Comparison of ENCODE assay signal across 1 cellular context in the genomic region with DNA sequence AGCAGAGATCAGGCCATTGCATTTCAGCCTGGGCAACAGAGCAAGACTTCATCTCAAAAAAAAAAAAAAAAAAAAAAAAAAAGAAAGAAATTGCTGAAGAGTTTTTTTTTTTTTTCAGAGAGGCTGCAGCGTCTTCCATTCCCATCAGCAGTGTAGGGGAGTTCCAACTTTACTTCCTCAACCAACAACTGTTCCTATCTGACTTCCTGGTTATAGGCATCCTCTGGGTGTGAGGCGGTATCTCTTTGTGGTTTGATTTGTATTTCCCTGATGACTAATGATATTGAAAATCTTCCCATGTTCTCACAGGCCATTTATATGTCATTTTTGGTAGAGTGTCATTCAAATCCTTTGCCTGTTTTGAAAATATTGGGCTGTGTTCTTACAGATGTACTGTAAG.
A peak's percentile ranks its signal among the peaks of the same experiment; 100 is the strongest.
TF ChIP-seq lines count a peak whose summit lies in the region.

No MANE protein-coding gene starts in this region.

TF ChIP-seq in K562, 482 proteins besides CTCF, POLR2A, EP300 and RAD21 (continued from another document):
- TF ChIP-seq, protein P1, sequence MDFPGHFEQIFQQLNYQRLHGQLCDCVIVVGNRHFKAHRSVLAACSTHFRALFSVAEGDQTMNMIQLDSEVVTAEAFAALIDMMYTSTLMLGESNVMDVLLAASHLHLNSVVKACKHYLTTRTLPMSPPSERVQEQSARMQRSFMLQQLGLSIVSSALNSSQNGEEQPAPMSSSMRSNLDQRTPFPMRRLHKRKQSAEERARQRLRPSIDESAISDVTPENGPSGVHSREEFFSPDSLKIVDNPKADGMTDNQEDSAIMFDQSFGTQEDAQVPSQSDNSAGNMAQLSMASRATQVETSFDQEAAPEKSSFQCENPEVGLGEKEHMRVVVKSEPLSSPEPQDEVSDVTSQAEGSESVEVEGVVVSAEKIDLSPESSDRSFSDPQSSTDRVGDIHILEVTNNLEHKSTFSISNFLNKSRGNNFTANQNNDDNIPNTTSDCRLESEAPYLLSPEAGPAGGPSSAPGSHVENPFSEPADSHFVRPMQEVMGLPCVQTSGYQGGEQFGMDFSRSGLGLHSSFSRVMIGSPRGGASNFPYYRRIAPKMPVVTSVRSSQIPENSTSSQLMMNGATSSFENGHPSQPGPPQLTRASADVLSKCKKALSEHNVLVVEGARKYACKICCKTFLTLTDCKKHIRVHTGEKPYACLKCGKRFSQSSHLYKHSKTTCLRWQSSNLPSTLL (IDR thresholded peaks at IDR 0.05), result no peak
- TF ChIP-seq NR2C1 (IDR thresholded peaks at IDR 0.05) (no peak), NR2C1 (tag; IDR thresholded peaks at IDR 0.05) (no peak), RCOR1 (IDR thresholded peaks at IDR 0.05; ENCODE audit: borderline replicate concordance in 1 of 2, low read depth in 2 of 2, low read length in 2 of 2) (peak in 1 of 2 experiments; percentile 57; a peak in 1 of 4 replicates), MED1 (CRISPR knock-in tag; IDR thresholded peaks at IDR 0.05; ENCODE audit: borderline replicate concordance) (no peak), ELF1 (tag; IDR thresholded peaks at IDR 0.05) (peak; percentile 83), SMARCB1 (IDR thresholded peaks at IDR 0.05; ENCODE audit: insufficient read length, low read depth) (no peak), MTA1 (IDR thresholded peaks at IDR 0.05; ENCODE audit: borderline replicate concordance) (no peak), NR2F6 (CRISPR knock-in tag; IDR thresholded peaks at IDR 0.05) (no peak), NCOA4 (IDR thresholded peaks at IDR 0.05; ENCODE audit: partially characterized antibody) (no peak), L3MBTL2 (IDR thresholded peaks at IDR 0.05) (no peak), MAFK (IDR thresholded peaks at IDR 0.05; ENCODE audit: low read length) (no peak), TCF7 (IDR thresholded peaks at IDR 0.05; ENCODE audit: borderline replicate concordance) (no peak), BRF1 (IDR thresholded peaks at IDR 0.05; ENCODE audit: borderline replicate concordance, extremely low read depth, insufficient read length) (no peak), ZNF316 (IDR thresholded peaks at IDR 0.05) (no peak), ARID1B (IDR thresholded peaks at IDR 0.05) (no peak), SMARCA4 (IDR thresholded peaks at IDR 0.05) (0 out of 2 replicates have a peak, but pooled peaks have one; percentile 25), FOSL1 (tag; conservative IDR thresholded peaks at IDR 0.05) (peak; percentile 69), JUND (IDR thresholded peaks at IDR 0.05; ENCODE audit: borderline replicate concordance, low read depth, low read length) (peak; percentile 65; the same call in 1 of the 2 replicates), JUND (tag; IDR thresholded peaks at IDR 0.05; ENCODE audit: borderline replicate concordance, low read depth, low read length) (no peak), CBFA2T2 (conservative IDR thresholded peaks at IDR 0.05) (no peak), ARID2 (IDR thresholded peaks at IDR 0.05) (no peak), NFYB (IDR thresholded peaks at IDR 0.05; ENCODE audit: extremely low read depth, insufficient read length) (no peak), FOXJ3 (CRISPR knock-in tag; IDR thresholded peaks at IDR 0.05) (no peak), JUN (IDR thresholded peaks at IDR 0.05; ENCODE audit: borderline replicate concordance, low read depth, low read length) (0 out of 2 replicates have a peak, but pooled peaks have one; percentile 19), JUN (CRISPR knock-in tag; IDR thresholded peaks at IDR 0.05; ENCODE audit: borderline replicate concordance) (no peak), SMAD2 (IDR thresholded peaks at IDR 0.05; ENCODE audit: low read depth, low read length) (no peak), ZNF445 (CRISPR knock-in tag; IDR thresholded peaks at IDR 0.05; ENCODE audit: low read depth) (no peak), ETV6 (IDR thresholded peaks at IDR 0.05; ENCODE audit: borderline replicate concordance in 1 of 2, low read depth in 2 of 2, low read length in 1 of 2) (peak; percentile 79 to 96), ETV6 (CRISPR knock-in tag; IDR thresholded peaks at IDR 0.05; ENCODE audit: borderline replicate concordance) (no peak)
- TF ChIP-seq, protein P2, sequence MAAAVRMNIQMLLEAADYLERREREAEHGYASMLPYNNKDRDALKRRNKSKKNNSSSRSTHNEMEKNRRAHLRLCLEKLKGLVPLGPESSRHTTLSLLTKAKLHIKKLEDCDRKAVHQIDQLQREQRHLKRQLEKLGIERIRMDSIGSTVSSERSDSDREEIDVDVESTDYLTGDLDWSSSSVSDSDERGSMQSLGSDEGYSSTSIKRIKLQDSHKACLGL (CRISPR knock-in tag; IDR thresholded peaks at IDR 0.05; ENCODE audit: borderline replicate concordance, poor library complexity, severe bottlenecking), result no peak
- TF ChIP-seq, protein P3, sequence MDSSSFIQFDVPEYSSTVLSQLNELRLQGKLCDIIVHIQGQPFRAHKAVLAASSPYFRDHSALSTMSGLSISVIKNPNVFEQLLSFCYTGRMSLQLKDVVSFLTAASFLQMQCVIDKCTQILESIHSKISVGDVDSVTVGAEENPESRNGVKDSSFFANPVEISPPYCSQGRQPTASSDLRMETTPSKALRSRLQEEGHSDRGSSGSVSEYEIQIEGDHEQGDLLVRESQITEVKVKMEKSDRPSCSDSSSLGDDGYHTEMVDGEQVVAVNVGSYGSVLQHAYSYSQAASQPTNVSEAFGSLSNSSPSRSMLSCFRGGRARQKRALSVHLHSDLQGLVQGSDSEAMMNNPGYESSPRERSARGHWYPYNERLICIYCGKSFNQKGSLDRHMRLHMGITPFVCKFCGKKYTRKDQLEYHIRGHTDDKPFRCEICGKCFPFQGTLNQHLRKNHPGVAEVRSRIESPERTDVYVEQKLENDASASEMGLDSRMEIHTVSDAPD (CRISPR knock-in tag; IDR thresholded peaks at IDR 0.05), result no peak
- TF ChIP-seq, protein P4, sequence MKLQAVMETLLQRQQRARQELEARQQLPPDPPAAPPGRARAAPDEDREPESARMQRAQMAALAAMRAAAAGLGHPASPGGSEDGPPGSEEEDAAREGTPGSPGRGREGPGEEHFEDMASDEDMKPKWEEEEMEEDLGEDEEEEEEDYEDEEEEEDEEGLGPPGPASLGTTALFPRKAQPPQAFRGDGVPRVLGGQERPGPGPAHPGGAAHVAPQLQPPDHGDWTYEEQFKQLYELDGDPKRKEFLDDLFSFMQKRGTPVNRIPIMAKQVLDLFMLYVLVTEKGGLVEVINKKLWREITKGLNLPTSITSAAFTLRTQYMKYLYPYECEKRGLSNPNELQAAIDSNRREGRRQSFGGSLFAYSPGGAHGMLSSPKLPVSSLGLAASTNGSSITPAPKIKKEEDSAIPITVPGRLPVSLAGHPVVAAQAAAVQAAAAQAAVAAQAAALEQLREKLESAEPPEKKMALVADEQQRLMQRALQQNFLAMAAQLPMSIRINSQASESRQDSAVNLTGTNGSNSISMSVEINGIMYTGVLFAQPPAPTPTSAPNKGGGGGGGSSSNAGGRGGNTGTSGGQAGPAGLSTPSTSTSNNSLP (IDR thresholded peaks at IDR 0.05; ENCODE audit: borderline replicate concordance, low read depth, low read length), result peak; percentile 90; the same call in 1 of the 2 replicates
- TF ChIP-seq, protein P5, sequence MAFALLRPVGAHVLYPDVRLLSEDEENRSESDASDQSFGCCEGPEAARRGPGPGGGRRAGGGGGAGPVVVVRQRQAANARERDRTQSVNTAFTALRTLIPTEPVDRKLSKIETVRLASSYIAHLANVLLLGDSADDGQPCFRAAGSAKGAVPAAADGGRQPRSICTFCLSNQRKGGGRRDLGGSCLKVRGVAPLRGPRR (CRISPR knock-in tag; IDR thresholded peaks at IDR 0.05), result no peak
- TF ChIP-seq, protein P6, sequence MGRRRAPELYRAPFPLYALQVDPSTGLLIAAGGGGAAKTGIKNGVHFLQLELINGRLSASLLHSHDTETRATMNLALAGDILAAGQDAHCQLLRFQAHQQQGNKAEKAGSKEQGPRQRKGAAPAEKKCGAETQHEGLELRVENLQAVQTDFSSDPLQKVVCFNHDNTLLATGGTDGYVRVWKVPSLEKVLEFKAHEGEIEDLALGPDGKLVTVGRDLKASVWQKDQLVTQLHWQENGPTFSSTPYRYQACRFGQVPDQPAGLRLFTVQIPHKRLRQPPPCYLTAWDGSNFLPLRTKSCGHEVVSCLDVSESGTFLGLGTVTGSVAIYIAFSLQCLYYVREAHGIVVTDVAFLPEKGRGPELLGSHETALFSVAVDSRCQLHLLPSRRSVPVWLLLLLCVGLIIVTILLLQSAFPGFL (CRISPR knock-in tag; IDR thresholded peaks at IDR 0.05), result no peak
- TF ChIP-seq, protein P7, sequence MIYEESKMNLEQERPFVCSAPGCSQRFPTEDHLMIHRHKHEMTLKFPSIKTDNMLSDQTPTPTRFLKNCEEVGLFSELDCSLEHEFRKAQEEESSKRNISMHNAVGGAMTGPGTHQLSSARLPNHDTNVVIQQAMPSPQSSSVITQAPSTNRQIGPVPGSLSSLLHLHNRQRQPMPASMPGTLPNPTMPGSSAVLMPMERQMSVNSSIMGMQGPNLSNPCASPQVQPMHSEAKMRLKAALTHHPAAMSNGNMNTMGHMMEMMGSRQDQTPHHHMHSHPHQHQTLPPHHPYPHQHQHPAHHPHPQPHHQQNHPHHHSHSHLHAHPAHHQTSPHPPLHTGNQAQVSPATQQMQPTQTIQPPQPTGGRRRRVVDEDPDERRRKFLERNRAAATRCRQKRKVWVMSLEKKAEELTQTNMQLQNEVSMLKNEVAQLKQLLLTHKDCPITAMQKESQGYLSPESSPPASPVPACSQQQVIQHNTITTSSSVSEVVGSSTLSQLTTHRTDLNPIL (CRISPR knock-in tag; IDR thresholded peaks at IDR 0.05), result no peak
- TF ChIP-seq, protein P8, sequence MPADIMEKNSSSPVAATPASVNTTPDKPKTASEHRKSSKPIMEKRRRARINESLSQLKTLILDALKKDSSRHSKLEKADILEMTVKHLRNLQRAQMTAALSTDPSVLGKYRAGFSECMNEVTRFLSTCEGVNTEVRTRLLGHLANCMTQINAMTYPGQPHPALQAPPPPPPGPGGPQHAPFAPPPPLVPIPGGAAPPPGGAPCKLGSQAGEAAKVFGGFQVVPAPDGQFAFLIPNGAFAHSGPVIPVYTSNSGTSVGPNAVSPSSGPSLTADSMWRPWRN (IDR thresholded peaks at IDR 0.05; ENCODE audit: low read depth), result no peak
- TF ChIP-seq, protein P9, sequence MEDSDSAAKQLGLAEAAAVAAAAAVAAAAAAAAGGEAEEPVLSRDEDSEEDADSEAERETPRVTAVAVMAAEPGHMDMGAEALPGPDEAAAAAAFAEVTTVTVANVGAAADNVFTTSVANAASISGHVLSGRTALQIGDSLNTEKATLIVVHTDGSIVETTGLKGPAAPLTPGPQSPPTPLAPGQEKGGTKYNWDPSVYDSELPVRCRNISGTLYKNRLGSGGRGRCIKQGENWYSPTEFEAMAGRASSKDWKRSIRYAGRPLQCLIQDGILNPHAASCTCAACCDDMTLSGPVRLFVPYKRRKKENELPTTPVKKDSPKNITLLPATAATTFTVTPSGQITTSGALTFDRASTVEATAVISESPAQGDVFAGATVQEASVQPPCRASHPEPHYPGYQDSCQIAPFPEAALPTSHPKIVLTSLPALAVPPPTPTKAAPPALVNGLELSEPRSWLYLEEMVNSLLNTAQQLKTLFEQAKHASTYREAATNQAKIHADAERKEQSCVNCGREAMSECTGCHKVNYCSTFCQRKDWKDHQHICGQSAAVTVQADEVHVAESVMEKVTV (CRISPR knock-in tag; IDR thresholded peaks at IDR 0.05), result no peak
- TF ChIP-seq, protein P10, sequence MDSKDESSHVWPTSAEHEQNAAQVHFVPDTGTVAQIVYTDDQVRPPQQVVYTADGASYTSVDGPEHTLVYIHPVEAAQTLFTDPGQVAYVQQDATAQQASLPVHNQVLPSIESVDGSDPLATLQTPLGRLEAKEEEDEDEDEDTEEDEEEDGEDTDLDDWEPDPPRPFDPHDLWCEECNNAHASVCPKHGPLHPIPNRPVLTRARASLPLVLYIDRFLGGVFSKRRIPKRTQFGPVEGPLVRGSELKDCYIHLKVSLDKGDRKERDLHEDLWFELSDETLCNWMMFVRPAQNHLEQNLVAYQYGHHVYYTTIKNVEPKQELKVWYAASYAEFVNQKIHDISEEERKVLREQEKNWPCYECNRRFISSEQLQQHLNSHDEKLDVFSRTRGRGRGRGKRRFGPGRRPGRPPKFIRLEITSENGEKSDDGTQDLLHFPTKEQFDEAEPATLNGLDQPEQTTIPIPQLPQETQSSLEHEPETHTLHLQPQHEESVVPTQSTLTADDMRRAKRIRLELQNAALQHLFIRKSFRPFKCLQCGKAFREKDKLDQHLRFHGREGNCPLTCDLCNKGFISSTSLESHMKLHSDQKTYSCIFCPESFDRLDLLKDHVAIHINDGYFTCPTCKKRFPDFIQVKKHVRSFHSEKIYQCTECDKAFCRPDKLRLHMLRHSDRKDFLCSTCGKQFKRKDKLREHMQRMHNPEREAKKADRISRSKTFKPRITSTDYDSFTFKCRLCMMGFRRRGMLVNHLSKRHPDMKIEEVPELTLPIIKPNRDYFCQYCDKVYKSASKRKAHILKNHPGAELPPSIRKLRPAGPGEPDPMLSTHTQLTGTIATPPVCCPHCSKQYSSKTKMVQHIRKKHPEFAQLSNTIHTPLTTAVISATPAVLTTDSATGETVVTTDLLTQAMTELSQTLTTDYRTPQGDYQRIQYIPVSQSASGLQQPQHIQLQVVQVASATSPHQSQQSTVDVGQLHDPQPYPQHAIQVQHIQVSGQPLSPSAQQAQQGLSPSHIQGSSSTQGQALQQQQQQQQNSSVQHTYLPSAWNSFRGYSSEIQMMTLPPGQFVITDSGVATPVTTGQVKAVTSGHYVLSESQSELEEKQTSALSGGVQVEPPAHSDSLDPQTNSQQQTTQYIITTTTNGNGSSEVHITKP (IDR thresholded peaks at IDR 0.05; ENCODE audit: partially characterized antibody), result peak; percentile 94
TF ChIP-seq in K562: peak in this region for 15.
